In the genomic region with DNA sequence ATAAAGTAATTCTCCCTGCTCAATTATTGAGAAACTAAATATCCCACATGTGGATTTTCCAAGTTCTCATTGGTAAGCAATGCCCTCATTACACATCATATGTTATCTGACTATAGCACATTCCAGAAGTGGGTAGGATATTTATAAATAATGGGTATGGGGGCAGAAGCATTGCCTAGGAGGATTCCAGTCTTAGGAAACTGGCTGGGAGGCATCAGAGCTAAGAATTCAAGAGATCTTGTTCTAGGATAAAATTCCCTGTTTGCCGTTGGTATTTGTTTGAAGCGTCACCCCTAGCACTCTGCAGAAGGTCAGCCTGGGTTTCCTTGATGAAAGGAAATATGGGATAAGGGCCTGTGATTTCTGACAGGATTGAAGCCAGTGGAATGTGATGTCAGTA, we compare ENCODE assay signal across 35 cellular contexts.
"Had no signal": no experiment of that assay in that cellular context is flagged by ENCODE, and none has a peak within 500 bp of the region (broad histone marks: within the 10 kb centered on the region; RNA-seq: fewer than 3 reads in every experiment).

No MANE protein-coding gene starts in this region.

- H3K4me2 ChIP-seq: KMS-11 had no signal

- H3K36me3 ChIP-seq: MG63 had no signal

- DNase-seq: Karpas-422, Kasumi-1, MG63, MM.1S, MV-4-11, NCI-H1048, NCI-H1092, NCI-H1092 treated with DMSO at 0.1 percent for 48 hours, NCI-H1105, NCI-H1105 treated with DMSO at 0.1 percent for 48 hours, NCI-H1417, NCI-H1417 treated with DMSO at 0.1 percent for 48 hours, NCI-H1436, NCI-H1436 treated with DMSO at 0.1 percent for 48 hours, NCI-H146, NCI-H1694, NCI-H1694 treated with DMSO at 0.1 percent for 48 hours, NCI-H187, NCI-H187 treated with DMSO at 0.1 percent for 48 hours, NCI-H1930, NCI-H2029, NCI-H2029 treated with DMSO at 0.1 percent for 48 hours, NCI-H2081, NCI-H2081 treated with DMSO at 0.1 percent for 48 hours, NCI-H2107, NCI-H2171, NCI-H2171 treated with DMSO at 0.1 percent for 48 hours, NCI-H2227 treated with DMSO at 0.1 percent for 48 hours, NCI-H226, NCI-H345, NCI-H446, NCI-H446 treated with DMSO at 0.1 percent for 48 hours, NCI-H510A, NCI-H510A treated with DMSO at 0.1 percent for 48 hours had no signal

- H3K9ac ChIP-seq: KMS-11 had no signal

- H3K4me3 ChIP-seq: MG63 had no signal

- H3K27ac ChIP-seq: KMS-11 had no signal
